ENCODE assay signal across 10 cellular contexts in the genomic region with DNA sequence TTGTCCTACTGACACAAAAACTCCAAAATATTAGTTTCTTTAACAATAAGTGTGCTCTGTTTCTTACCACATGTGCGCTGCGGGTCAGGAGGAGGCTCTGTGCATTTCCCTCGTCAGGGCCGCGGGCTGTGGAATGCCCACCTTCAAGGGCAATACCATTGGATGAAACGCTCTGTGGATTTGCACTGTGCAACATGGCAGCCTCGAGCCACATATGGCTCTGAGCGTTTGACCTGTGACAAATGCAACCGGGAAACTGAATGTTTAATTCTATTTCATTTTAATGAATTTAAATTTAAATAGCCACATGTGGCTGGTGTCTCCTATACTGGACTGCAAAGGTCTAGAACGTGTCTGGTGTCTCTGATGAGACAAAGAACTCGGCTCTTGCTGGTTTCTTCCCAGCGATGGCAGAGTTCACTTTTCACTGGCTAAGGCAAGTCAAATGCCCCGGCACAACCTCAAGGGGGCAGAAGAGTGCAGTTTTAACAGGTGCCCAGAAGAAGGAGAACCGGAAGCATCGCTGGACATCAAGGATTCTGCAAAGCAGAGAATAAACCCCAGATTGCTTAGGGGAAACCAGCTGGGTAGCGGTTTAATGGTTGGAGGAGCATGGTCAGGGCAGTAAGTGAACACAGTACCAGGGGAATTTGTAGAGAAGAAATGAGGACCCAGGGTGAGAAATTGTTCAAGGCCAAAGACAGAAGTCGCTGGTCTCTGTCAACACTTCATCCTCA. TPM values are rescaled to one million over a fixed set of nuclear protein-coding genes. Genes with fewer than 3 reads are reported as not detected.
DNase-seq lines count a peak whose midpoint lies in the region; ATAC-seq and TF ChIP-seq lines count a peak whose summit lies in the region.
"Had no signal": no experiment of that assay in that cellular context is flagged by ENCODE, and none has a peak within 500 bp of the region (broad histone marks: within the 10 kb centered on the region; RNA-seq: fewer than 3 reads in every experiment).

No MANE protein-coding gene starts in this region.

- H3K4me3 ChIP-seq in A673 (ENCODE audit: low read depth, low read length, poor library complexity, severe bottlenecking) = no peak overlapping the region
- H3K4me3 ChIP-seq in PC-9 = no peak overlapping the region
- no peak overlapping the region for H3K4me3 ChIP-seq in lung
- no peak overlapping the region for H3K4me3 ChIP-seq in upper lobe of left lung

- BruUV-seq in A673 (replicated peaks; lab: Mats Ljungman, UMichigan) = no TSS peak
- no TSS peak for BruUV-seq in PC-9 (replicated peaks; lab: Mats Ljungman, UMichigan)

- H3K14ac ChIP-seq in H9 (ENCODE audit: insufficient read depth, low read length) = no peak overlapping the region

- H3K9me3 Mint-ChIP-seq in H9 = no peaks in the 10 kb centered on the region; a peak in 2 of 5 replicates
- no peaks in the 10 kb centered on the region for H3K9me3 Mint-ChIP-seq in chondrocyte (ENCODE audit: low read depth)
- H3K9me3 Mint-ChIP-seq: IgD-negative memory B cell; naive thymus-derived CD8-positive, alpha-beta T cell had no signal

- H2BK12ac ChIP-seq in H9 (ENCODE audit: insufficient read length, low read depth, low read length) = no peak overlapping the region

- H3K4me1 Mint-ChIP-seq in H9 = peaks cover 19 to 20% of the 10 kb centered on the region in 2 experiments
- H3K4me1 Mint-ChIP-seq in chondrocyte (ENCODE audit: low read depth) = no peaks in the 10 kb centered on the region

- no peaks in the 10 kb centered on the region for H3K79me1 ChIP-seq in H9 (ENCODE audit: insufficient read depth, low read depth, low read length, poor library complexity, severe bottlenecking)

- no peak overlapping the region for H4K91ac ChIP-seq in H9 (ENCODE audit: insufficient read length, low read depth, low read length)

- TF ChIP-seq CTCF in A673 (conservative IDR thresholded peaks at IDR 0.05; ENCODE audit: low read depth, low read length) = peak; percentile 86
- TF ChIP-seq CTCF in GM12801 (IDR thresholded peaks at IDR 0.05; ENCODE audit: extremely low read depth, insufficient read length) = peak; percentile 4
- peak; percentile 84 for TF ChIP-seq CTCF in H9 (conservative IDR thresholded peaks at IDR 0.05)
- TF ChIP-seq CTCF in PC-9 (conservative IDR thresholded peaks at IDR 0.05) = peak; percentile 63
- TF ChIP-seq CTCF in chondrocyte (IDR thresholded peaks at IDR 0.05) = peak; percentile 88
- TF ChIP-seq CTCF in lung (IDR thresholded peaks at IDR 0.05; ENCODE audit: control extremely low read depth, extremely low read depth) = peak; percentile 27
- peak in 5 of 6 experiments; percentile 47 to 60 (median 53) for TF ChIP-seq CTCF in upper lobe of left lung (IDR thresholded peaks at IDR 0.05)

- no peak overlapping the region for H4K8ac ChIP-seq in H9 (replicated peaks; ENCODE audit: insufficient read length, low read depth, low read length)

- H3K4me3 Mint-ChIP-seq in H9 (no peak overlapping the region), chondrocyte (ENCODE audit: unreplicated experiment) (no peak overlapping the region)
- H3K4me3 Mint-ChIP-seq: naive thymus-derived CD8-positive, alpha-beta T cell had no signal

- H3K27me3 ChIP-seq in A673 (replicated peaks; ENCODE audit: insufficient read depth, low read depth, low read length, poor library complexity) (no peaks in the 10 kb centered on the region), H9 (ENCODE audit: insufficient read depth, low read length) (no peaks in the 10 kb centered on the region), PC-9 (ENCODE audit: insufficient read depth, low read depth) (peaks cover 99% of the 10 kb centered on the region), lung (ENCODE audit: control insufficient read depth, insufficient read depth) (no peaks in the 10 kb centered on the region), upper lobe of left lung (no peaks in the 10 kb centered on the region)

- no peaks in the 10 kb centered on the region for H3K79me2 ChIP-seq in H9 (ENCODE audit: insufficient read depth, low read length)
- H3K79me2 ChIP-seq in PC-9 (ENCODE audit: low read depth) = no peaks in the 10 kb centered on the region

- H3K4me2 ChIP-seq in H9 (ENCODE audit: insufficient read depth, insufficient read length, low read length) (no peak overlapping the region), PC-9 (no peak overlapping the region)

- no peak overlapping the region for H2AK5ac ChIP-seq in H9 (ENCODE audit: insufficient read length, low read length)

- no peak overlapping the region for H2BK5ac ChIP-seq in H9 (ENCODE audit: insufficient read length, low read length)

- H2AFZ ChIP-seq in H9 (ENCODE audit: low read length) (no peak overlapping the region), PC-9 (no peak overlapping the region)

- H3K27ac Mint-ChIP-seq in H9 (no peak overlapping the region), chondrocyte (ENCODE audit: unreplicated experiment) (no peak overlapping the region)
- H3K27ac Mint-ChIP-seq: naive thymus-derived CD8-positive, alpha-beta T cell had no signal

- no peak overlapping the region for H3T11ph ChIP-seq in H9 (ENCODE audit: low read length)

- H2BK20ac ChIP-seq in H9 (ENCODE audit: low read depth, low read length, poor library complexity, severe bottlenecking) = no peak overlapping the region

- H3K4ac ChIP-seq in H9 (ENCODE audit: low read depth, low read length) = no peak overlapping the region

- no peak for TF ChIP-seq EP300 in upper lobe of left lung (IDR thresholded peaks at IDR 0.05)

- H2BK15ac ChIP-seq in H9 (ENCODE audit: low read depth, low read length) = no peak overlapping the region

- no peak overlapping the region for H3K9ac ChIP-seq in H9 (ENCODE audit: extremely low read depth, insufficient read length, low read length)

- H3K4me1 ChIP-seq in A673 (ENCODE audit: insufficient read depth, low read length, poor library complexity, severe bottlenecking) (no peaks in the 10 kb centered on the region), H9 (ENCODE audit: insufficient read depth, low read length) (peaks cover 3% of the 10 kb centered on the region; the same call in 1 of the 2 replicates), PC-9 (replicated peaks; ENCODE audit: insufficient read depth) (no peaks in the 10 kb centered on the region), lung (ENCODE audit: control insufficient read depth in 2 of 2, insufficient read depth in 2 of 2, low read length in 2 of 2) (no peaks in the 10 kb centered on the region), upper lobe of left lung (no peaks in the 10 kb centered on the region)

- no peak overlapping the region for H3K18ac ChIP-seq in H9 (ENCODE audit: insufficient read length, low read depth, low read length)

- H3K27me3 Mint-ChIP-seq in H9 (ENCODE audit: low read depth) = peaks cover 1% of the 10 kb centered on the region
- peaks cover 15% of the 10 kb centered on the region for H3K27me3 Mint-ChIP-seq in chondrocyte (ENCODE audit: low read depth)

- peak; percentile 75 for DNase-seq in A673 (ENCODE audit: low spot score)
- no peak for DNase-seq in H9
- DNase-seq in PC-9 = peak; percentile 20 to 40
- no peak for DNase-seq in chondrocyte (ENCODE audit: low spot score)
- peak; percentile 59 for DNase-seq in lung (ENCODE audit: low spot score)
- DNase-seq in upper lobe of left lung = peak in 1 of 2 donors; percentile 54

- no peak for TF ChIP-seq POLR2A in upper lobe of left lung (IDR thresholded peaks at IDR 0.05)

- intact Hi-C loops in A673 (cut with micrococcal nuclease; ENCODE audit: unreplicated experiment) = loop anchor here (5.0 kb wide), 2 partner anchors 183 to 423 kb away; no protein-coding TSS in a partner anchor
- intact Hi-C loops in PC-9 (cut with micrococcal nuclease; ENCODE audit: unreplicated experiment) = loop anchor here (5.0 to 10.0 kb wide), 2 partner anchors 831 to 1053 kb away; no protein-coding TSS in a partner anchor

- no peak overlapping the region for H3K56ac ChIP-seq in H9 (ENCODE audit: insufficient read length, low read depth, low read length)

- no peak overlapping the region for H2BK120ac ChIP-seq in H9 (ENCODE audit: low read depth, low read length, poor library complexity, severe bottlenecking)

- H4K5ac ChIP-seq in H9 (ENCODE audit: insufficient read length, low read depth, low read length) = no peak overlapping the region

- no peaks in the 10 kb centered on the region for H3F3A ChIP-seq in PC-9 (ENCODE audit: insufficient read depth, low read depth)

- no peak overlapping the region for H3K23ac ChIP-seq in H9 (ENCODE audit: insufficient read length, low read depth, low read length)

- no peaks in the 10 kb centered on the region for H3K9me2 ChIP-seq in PC-9 (ENCODE audit: insufficient read depth)

- H3K36me3 Mint-ChIP-seq in H9 (ENCODE audit: insufficient read depth in 1 of 3, low read depth in 3 of 3) (no peaks in the 10 kb centered on the region), chondrocyte (ENCODE audit: low read depth) (no peaks in the 10 kb centered on the region)
- H3K36me3 Mint-ChIP-seq: IgD-negative memory B cell; naive thymus-derived CD8-positive, alpha-beta T cell had no signal

- H3K9me3 ChIP-seq in A673 (ENCODE audit: low read depth, low read length, poor library complexity, severe bottlenecking) (no peaks in the 10 kb centered on the region), H9 (ENCODE audit: control insufficient read depth, low read depth, low read length) (no peaks in the 10 kb centered on the region), KOPT-K1 (ENCODE audit: insufficient read depth, low read length, poor library complexity, severe bottlenecking) (no peaks in the 10 kb centered on the region), PC-9 (ENCODE audit: insufficient read depth, low read depth) (no peaks in the 10 kb centered on the region), lung (ENCODE audit: control insufficient read depth in 2 of 2, insufficient read depth in 1 of 2, low read length in 1 of 2) (no peaks in the 10 kb centered on the region), upper lobe of left lung (no peaks in the 10 kb centered on the region)

- H3K27ac ChIP-seq in A673 (ENCODE audit: low read depth, low read length, poor library complexity, severe bottlenecking) (no peak overlapping the region), H9 (ENCODE audit: insufficient read length, low read depth, low read length) (no peak overlapping the region), KOPT-K1 (ENCODE audit: low read depth, low read length, poor library complexity, severe bottlenecking) (peak overlapping the region; percentile 12), PC-9 (no peak overlapping the region), lung (ENCODE audit: low read depth in 1 of 2, low read length in 1 of 2) (no peak overlapping the region), upper lobe of left lung (no peak overlapping the region)

- no peaks in the 10 kb centered on the region for H4K20me1 ChIP-seq in H9 (ENCODE audit: control insufficient read depth, insufficient read depth, insufficient read length)
- no peaks in the 10 kb centered on the region for H4K20me1 ChIP-seq in PC-9 (ENCODE audit: insufficient read depth)

- no peaks in the 10 kb centered on the region for H3K23me2 ChIP-seq in H9 (ENCODE audit: insufficient read length, low read depth, low read length, poor library complexity, severe bottlenecking)

- CTCF ChIA-PET in A673 (lab: Charles Lee) = interaction anchor here (0.6 to 0.7 kb wide), 2 partner anchors 47 to 848 kb away, joined by 3 to 11 read pairs; no protein-coding TSS in a partner anchor
- CTCF ChIA-PET in PC-9 (lab: Charles Lee) = interaction anchor here (0.6 kb wide), 1 partner anchor 602 kb away, joined by 3 read pairs; no protein-coding TSS in a partner anchor

- H3K36me3 ChIP-seq in A673 (ENCODE audit: insufficient read depth, low read length, poor library complexity, severe bottlenecking) (no peaks in the 10 kb centered on the region), KOPT-K1 (ENCODE audit: insufficient read depth, low read length) (no peaks in the 10 kb centered on the region), PC-9 (ENCODE audit: low read depth) (no peaks in the 10 kb centered on the region), lung (ENCODE audit: control insufficient read depth in 2 of 2, insufficient read depth in 2 of 2, low read length in 2 of 2) (no peaks in the 10 kb centered on the region), upper lobe of left lung (no peaks in the 10 kb centered on the region)

- no CpG with 5 or more reads among the region's 17 CpGs for WGBS in H9 (ENCODE audit: extremely low coverage, insufficient read length, low lambda C conversion rate)
- 59 to 66% methylated on average over 17 of the region's 17 CpGs for WGBS in lung, 2 donors
- WGBS in upper lobe of left lung, 2 donors = 52 to 62% methylated on average over 16 to 17 of the region's 17 CpGs

- POLR2A ChIA-PET in A673 (lab: Charles Lee; ENCODE audit: low non-redundant PET) = no interaction called here
- POLR2A ChIA-PET in PC-9 (lab: Charles Lee; ENCODE audit: unreplicated experiment) = no interaction called here

- ATAC-seq in lung (ENCODE audit: insufficient read depth, low FRiP score) (peak; percentile 78), upper lobe of left lung (ENCODE audit: low FRiP score in 2 of 2) (peak; percentile 24 to 72)

RNA-seq across cellular contexts. Expression of a gene that starts 37.0 kb away (rescaled TPM):
- total RNA-seq in A673 (2021) = 25.9 and 29.0 TPM in 2 replicates
- total RNA-seq in H9 (2021) = 28.3 and 30.7 TPM in 2 replicates
- total RNA-seq in PC-9 (2021) = 30.5 and 32.4 TPM in 2 replicates
- 25.5 to 33.9 TPM (median 28.8 TPM) in 3 replicates for total RNA-seq in chondrocyte
- total RNA-seq in lung = 10 to 100 TPM; 20.0 to 22.8 TPM
- polyA plus RNA-seq in lung = 10 to 100 TPM; 19.5 to 36.0 TPM
- 10 to 100 TPM in 5 of 6 donors, 1 to 10 TPM in 1; 5.0 to 31.4 (median 17.3) TPM for total RNA-seq in upper lobe of left lung

Comparison
In these comparisons a context has a peak if more than half of its experiments do, and no peak if none do; other contexts are left out.
1. DNase-seq: peak in A673 (single experiment), PC-9 (2 of 2) and lung (single experiment); none in H9 (single experiment) and chondrocyte (single experiment).
2. CTCF ChIP-seq: peak in every context shown above with its lines; median percentile 88 in chondrocyte; 86 in A673; 84 in H9; 63 in PC-9; 53 in upper lobe of left lung; 27 in lung; 4 in GM12801.